9 cellular contexts compared by ENCODE assay signal in the genomic region with DNA sequence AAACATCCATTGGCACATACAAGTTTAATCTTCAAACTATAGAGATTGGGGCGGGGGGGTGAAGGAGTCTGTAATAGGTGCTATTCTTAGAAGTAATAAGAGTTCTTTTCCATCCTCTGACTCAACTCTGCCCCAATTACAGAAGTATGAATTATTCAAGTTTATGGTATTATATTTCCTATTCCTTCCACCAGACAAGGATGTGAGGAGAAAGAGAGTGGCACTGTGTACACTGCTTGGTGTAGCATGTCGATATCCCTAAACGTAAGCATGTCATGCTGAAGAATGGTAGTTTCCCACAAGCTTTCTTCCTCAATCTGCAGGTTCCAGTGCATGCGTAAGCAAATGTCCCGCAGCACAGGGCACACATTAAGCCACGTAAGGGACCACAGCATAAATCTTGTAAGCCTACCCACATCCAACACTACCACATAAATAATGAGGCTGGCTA. TPM values are rescaled to one million over a fixed set of nuclear protein-coding genes. Genes with fewer than 3 reads are reported as not detected.
A peak's percentile ranks its signal among the peaks of the same experiment; 100 is the strongest.
DNase-seq lines count a peak whose midpoint lies in the region; ATAC-seq and TF ChIP-seq lines count a peak whose summit lies in the region.
"Had no signal": no experiment of that assay in that cellular context is flagged by ENCODE, and none has a peak within 500 bp of the region (broad histone marks: within the 10 kb centered on the region; RNA-seq: fewer than 3 reads in every experiment).

No MANE protein-coding gene starts in this region.

- 0 out of 2 replicates have a peak, but pooled peaks cover 2% of the 10 kb centered on the region for H3K36me3 ChIP-seq in WERI-Rb-1

- no peak overlapping the region for H3K4me3 Mint-ChIP-seq in T-helper 2 cell treated with Interferon-gamma antibody and Interleukin-4, amounts not matched to agents 5 μg/mL and 100 μg/mL, for 36 hours
- H3K4me3 Mint-ChIP-seq in activated CD8-positive, alpha-beta T cell treated with anti-CD3 and anti-CD28 coated beads, Interleukin-2, amount 10 ng/mL, durations not matched to agents 7 days and 5 days: no peak overlapping the region
- peak overlapping the region; percentile 54 to 67 for H3K4me3 Mint-ChIP-seq in stimulated activated naive B cell treated with anti-CD40 and anti-IgM and Interleukin-4, amounts not matched to agents 10 μg/mL and 1 μg/mL and 100 μg/mL, for 72 hours
- H3K4me3 Mint-ChIP-seq: H9 had no signal

- ATAC-seq in activated CD8-positive, alpha-beta T cell treated with anti-CD3 and anti-CD28 coated beads, Interleukin-2, amount 10 ng/mL, durations not matched to agents 7 days and 5 days: peak; percentile 38
- peak; percentile 93 for ATAC-seq in stimulated activated naive B cell treated with anti-CD40 and anti-IgM and Interleukin-4, amounts not matched to agents 10 μg/mL and 1 μg/mL and 100 μg/mL, for 72 hours (replicated peaks)
- no peak for ATAC-seq in GM19035 (IDR thresholded peaks at IDR 0.05; ENCODE audit: unreplicated experiment)

- H3K36me3 Mint-ChIP-seq in T-helper 2 cell treated with Interferon-gamma antibody and Interleukin-4, amounts not matched to agents 5 μg/mL and 100 μg/mL, for 36 hours (ENCODE audit: low read depth): peaks cover 9% of the 10 kb centered on the region
- H3K36me3 Mint-ChIP-seq in activated CD8-positive, alpha-beta T cell treated with anti-CD3 and anti-CD28 coated beads, Interleukin-2, amount 10 ng/mL, durations not matched to agents 7 days and 5 days (ENCODE audit: low read depth): peaks cover 24% of the 10 kb centered on the region
- H3K36me3 Mint-ChIP-seq in stimulated activated naive B cell treated with anti-CD40 and anti-IgM and Interleukin-4, amounts not matched to agents 10 μg/mL and 1 μg/mL and 100 μg/mL, for 72 hours: peaks cover 4 to 37% of the 10 kb centered on the region in 2 donors

- H3K27ac ChIP-seq in WERI-Rb-1: no peak overlapping the region

- H3K4me3 ChIP-seq in WERI-Rb-1 (ENCODE audit: low read depth, low read length): no peak overlapping the region

- DNase-seq in T-helper 2 cell treated with Interferon-gamma antibody and Interleukin-4, amounts not matched to agents 5 μg/mL and 100 μg/mL, for 36 hours (ENCODE audit: low spot score): no peak
- DNase-seq in T-helper 2 cell (no peak), kidney tubule cell (ENCODE audit: low spot score) (peak; percentile 76), WERI-Rb-1 (no peak)
- DNase-seq in activated CD8-positive, alpha-beta T cell treated with anti-CD3 and anti-CD28 coated beads, Interleukin-2, amount 10 ng/mL, durations not matched to agents 7 days and 5 days: no peak
- peak; percentile 44 for DNase-seq in stimulated activated naive B cell treated with anti-CD40 and anti-IgM and Interleukin-4, amounts not matched to agents 10 μg/mL and 1 μg/mL and 100 μg/mL, for 72 hours
- DNase-seq in stimulated activated naive CD4-positive, alpha-beta T cell (lab: John Stamatoyannopoulos, UW): no peak
- DNase-seq: H9 had no signal

- no peaks in the 10 kb centered on the region for H3K9me3 ChIP-seq in WERI-Rb-1 (ENCODE audit: severe bottlenecking)

- POLR2A ChIA-PET in activated CD8-positive, alpha-beta T cell treated with anti-CD3 and anti-CD28 coated beads, Interleukin-2, amount 10 ng/mL, durations not matched to agents 7 days and 5 days (lab: Charles Lee): no interaction called here

- H3K27me3 Mint-ChIP-seq in T-helper 2 cell treated with Interferon-gamma antibody and Interleukin-4, amounts not matched to agents 5 μg/mL and 100 μg/mL, for 36 hours (ENCODE audit: low read depth): no peaks in the 10 kb centered on the region
- no peaks in the 10 kb centered on the region for H3K27me3 Mint-ChIP-seq in activated CD8-positive, alpha-beta T cell treated with anti-CD3 and anti-CD28 coated beads, Interleukin-2, amount 10 ng/mL, durations not matched to agents 7 days and 5 days (ENCODE audit: low read depth)
- no peaks in the 10 kb centered on the region for H3K27me3 Mint-ChIP-seq in stimulated activated naive B cell treated with anti-CD40 and anti-IgM and Interleukin-4, amounts not matched to agents 10 μg/mL and 1 μg/mL and 100 μg/mL, for 72 hours

- CTCF ChIA-PET in activated CD8-positive, alpha-beta T cell treated with anti-CD3 and anti-CD28 coated beads, Interleukin-2, amount 10 ng/mL, durations not matched to agents 7 days and 5 days (lab: Charles Lee): no interaction called here

- H3K4me1 Mint-ChIP-seq in T-helper 2 cell treated with Interferon-gamma antibody and Interleukin-4, amounts not matched to agents 5 μg/mL and 100 μg/mL, for 36 hours (ENCODE audit: low read depth): peaks cover 43% of the 10 kb centered on the region
- H3K4me1 Mint-ChIP-seq in activated CD8-positive, alpha-beta T cell treated with anti-CD3 and anti-CD28 coated beads, Interleukin-2, amount 10 ng/mL, durations not matched to agents 7 days and 5 days (ENCODE audit: low read depth): peaks cover 80% of the 10 kb centered on the region
- H3K4me1 Mint-ChIP-seq in stimulated activated naive B cell treated with anti-CD40 and anti-IgM and Interleukin-4, amounts not matched to agents 10 μg/mL and 1 μg/mL and 100 μg/mL, for 72 hours: peaks cover 71 to 90% of the 10 kb centered on the region in 2 donors

- H3K9me3 Mint-ChIP-seq in T-helper 2 cell treated with Interferon-gamma antibody and Interleukin-4, amounts not matched to agents 5 μg/mL and 100 μg/mL, for 36 hours: no peaks in the 10 kb centered on the region
- no peaks in the 10 kb centered on the region for H3K9me3 Mint-ChIP-seq in activated CD8-positive, alpha-beta T cell treated with anti-CD3 and anti-CD28 coated beads, Interleukin-2, amount 10 ng/mL, durations not matched to agents 7 days and 5 days (ENCODE audit: insufficient read depth)
- no peaks in the 10 kb centered on the region for H3K9me3 Mint-ChIP-seq in stimulated activated naive B cell treated with anti-CD40 and anti-IgM and Interleukin-4, amounts not matched to agents 10 μg/mL and 1 μg/mL and 100 μg/mL, for 72 hours
- H3K9me3 Mint-ChIP-seq: H9 had no signal

- no peaks in the 10 kb centered on the region for H3K27me3 ChIP-seq in WERI-Rb-1 (ENCODE audit: insufficient read depth, low read depth, severe bottlenecking)

- H3K27ac Mint-ChIP-seq in T-helper 2 cell treated with Interferon-gamma antibody and Interleukin-4, amounts not matched to agents 5 μg/mL and 100 μg/mL, for 36 hours: peak overlapping the region; percentile 67
- H3K27ac Mint-ChIP-seq in activated CD8-positive, alpha-beta T cell treated with anti-CD3 and anti-CD28 coated beads, Interleukin-2, amount 10 ng/mL, durations not matched to agents 7 days and 5 days: peak overlapping the region; percentile 17
- H3K27ac Mint-ChIP-seq in stimulated activated naive B cell treated with anti-CD40 and anti-IgM and Interleukin-4, amounts not matched to agents 10 μg/mL and 1 μg/mL and 100 μg/mL, for 72 hours: peak overlapping the region; percentile 95

- no peak for TF ChIP-seq CTCF in WERI-Rb-1 (IDR thresholded peaks at IDR 0.05; ENCODE audit: low read depth, low read length)

RNA-seq across cellular contexts. Expression of gene BRD4, which starts 14.1 kb away (rescaled TPM):
- total RNA-seq in activated CD8-positive, alpha-beta T cell treated with anti-CD3 and anti-CD28 coated beads, Interleukin-2, amount 10 ng/mL, durations not matched to agents 7 days and 5 days: 100 to 1,000 TPM; 102 to 108 TPM

Comparison
In these comparisons a context has a peak if more than half of its experiments do, and no peak if none do; other contexts are left out.
1. DNase-seq: peak in kidney tubule cell (single experiment) and stimulated activated naive B cell treated with anti-CD40 and anti-IgM and Interleukin-4, amounts not matched to agents 10 μg/mL and 1 μg/mL and 100 μg/mL, for 72 hours (single experiment); none in T-helper 2 cell treated with Interferon-gamma antibody and Interleukin-4, amounts not matched to agents 5 μg/mL and 100 μg/mL, for 36 hours (single experiment), T-helper 2 cell (0 of 5), activated CD8-positive, alpha-beta T cell treated with anti-CD3 and anti-CD28 coated beads, Interleukin-2, amount 10 ng/mL, durations not matched to agents 7 days and 5 days (single experiment), WERI-Rb-1 (single experiment) and stimulated activated naive CD4-positive, alpha-beta T cell (0 of 6).
2. H3K27ac Mint-ChIP-seq: peak in every context shown above with its lines; median percentile 95 in stimulated activated naive B cell treated with anti-CD40 and anti-IgM and Interleukin-4, amounts not matched to agents 10 μg/mL and 1 μg/mL and 100 μg/mL, for 72 hours; 67 in T-helper 2 cell treated with Interferon-gamma antibody and Interleukin-4, amounts not matched to agents 5 μg/mL and 100 μg/mL, for 36 hours; 17 in activated CD8-positive, alpha-beta T cell treated with anti-CD3 and anti-CD28 coated beads, Interleukin-2, amount 10 ng/mL, durations not matched to agents 7 days and 5 days.
3. H3K4me3 Mint-ChIP-seq: peak in stimulated activated naive B cell treated with anti-CD40 and anti-IgM and Interleukin-4, amounts not matched to agents 10 μg/mL and 1 μg/mL and 100 μg/mL, for 72 hours (2 of 2); none in T-helper 2 cell treated with Interferon-gamma antibody and Interleukin-4, amounts not matched to agents 5 μg/mL and 100 μg/mL, for 36 hours (single experiment) and activated CD8-positive, alpha-beta T cell treated with anti-CD3 and anti-CD28 coated beads, Interleukin-2, amount 10 ng/mL, durations not matched to agents 7 days and 5 days (single experiment).